Comparison of ENCODE assay signal across 8 cellular contexts in the genomic region with DNA sequence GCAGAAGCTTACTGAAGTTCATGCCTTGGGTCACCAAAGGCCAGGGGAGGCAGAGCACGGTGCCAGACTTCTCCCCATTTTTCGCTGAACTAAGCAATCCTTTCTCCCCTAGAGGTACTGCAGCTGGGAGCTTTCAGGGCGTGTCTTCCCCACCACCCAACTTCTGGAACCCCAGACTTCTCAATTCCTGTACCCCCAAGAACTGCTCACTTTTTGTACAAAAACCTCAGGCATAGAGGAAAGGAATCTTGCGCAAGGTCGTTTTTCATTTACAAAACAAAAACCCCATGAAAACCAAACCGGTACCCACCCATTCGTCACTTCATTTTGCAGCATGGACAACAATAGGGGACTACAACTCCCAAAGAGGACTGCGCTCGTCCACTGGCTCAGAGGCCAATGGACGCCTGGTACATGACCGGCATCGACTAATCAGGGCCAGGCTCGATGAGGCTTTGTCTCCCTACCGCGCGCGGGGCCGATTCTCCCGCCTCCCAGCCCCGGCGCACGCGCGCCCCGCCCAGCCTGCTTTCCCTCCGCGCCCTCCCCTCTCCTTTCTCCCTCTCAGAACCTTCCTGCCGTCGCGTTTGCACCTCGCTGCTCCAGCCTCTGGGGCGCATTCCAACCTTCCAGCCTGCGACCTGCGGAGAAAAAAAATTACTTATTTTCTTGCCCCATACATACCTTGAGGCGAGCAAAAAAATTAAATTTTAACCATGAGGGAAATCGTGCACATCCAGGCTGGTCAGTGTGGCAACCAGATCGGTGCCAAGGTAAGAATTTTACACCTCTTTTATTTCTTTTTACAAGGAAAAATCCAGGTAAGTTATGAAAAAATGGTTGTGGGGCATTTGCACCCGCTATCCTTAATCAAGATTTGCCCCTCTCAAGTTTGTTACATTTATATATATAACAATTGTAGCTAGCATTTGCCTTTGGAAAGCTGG.
A peak's percentile ranks its signal among the peaks of the same experiment; 100 is the strongest.
DNase-seq lines count a peak whose midpoint lies in the region; ATAC-seq lines count a peak whose summit lies in the region.

TSS of gene TUBB (plus strand) at position 562 of the 947 bp plus-strand sequence. CDS start at position 717, 155 bp downstream.

- DNase-seq in NCI-H446 treated with DMSO at 0.1 percent for 48 hours (lab: John Stamatoyannopoulos, UW) (peak; percentile 97), inferior parietal cortex (ENCODE audit: extremely low spot score) (peak; percentile 98), smooth muscle cell of the brain vasculature (ENCODE audit: low read depth, low spot score) (peak; percentile 91)
- DNase-seq in activated CD4-positive, CD25-positive, alpha-beta regulatory T cell treated with anti-CD3 and anti-CD28 coated beads, Interleukin-2, amount 50 U/mL, for 16 hours (ENCODE audit: low read depth, low spot score), result peak; percentile 89
- peak; percentile 95 for DNase-seq in central memory CD4-positive, alpha-beta T cell

- ATAC-seq in GM18870 (IDR thresholded peaks at IDR 0.05; ENCODE audit: unreplicated experiment) (peak; percentile 25), HG03196 (IDR thresholded peaks at IDR 0.05; ENCODE audit: unreplicated experiment) (peak; percentile 47)

- H3K27me3 ChIP-seq in ACC112 (ENCODE audit: insufficient read depth, low read length), result no peaks in the 10 kb centered on the region

- H2AFZ ChIP-seq in ACC112 (ENCODE audit: low read length, unreplicated experiment), result peak within 1 kb of the TSS; percentile 57

- peaks cover 77% of the 10 kb centered on the region for H3K79me2 ChIP-seq in ACC112 (ENCODE audit: control insufficient read depth, insufficient read depth, low read length, unreplicated experiment)

- H3K27ac ChIP-seq in ACC112 (ENCODE audit: low read depth, low read length), result peak within 1 kb of the TSS; percentile 97

- H3K4me3 ChIP-seq in ACC112 (ENCODE audit: low read depth, low read length), result peak within 1 kb of the TSS; percentile 80

- H3K36me3 ChIP-seq in ACC112 (ENCODE audit: insufficient read depth, low read length), result peaks cover 25% of the 10 kb centered on the region; the same call in 1 of the 2 replicates

- H3K4me1 ChIP-seq in ACC112 (ENCODE audit: control insufficient read depth, insufficient read depth, low read length, unreplicated experiment), result peaks cover 39% of the 10 kb centered on the region

Comparison
In these comparisons a context has a peak if more than half of its experiments do, and no peak if none do; other contexts are left out.
1. Peak in every context shown above with its lines: DNase-seq, ATAC-seq, H3K4me3 ChIP-seq and H3K27ac ChIP-seq.